ENCODE assay signal across 13 cellular contexts in the genomic region with DNA sequence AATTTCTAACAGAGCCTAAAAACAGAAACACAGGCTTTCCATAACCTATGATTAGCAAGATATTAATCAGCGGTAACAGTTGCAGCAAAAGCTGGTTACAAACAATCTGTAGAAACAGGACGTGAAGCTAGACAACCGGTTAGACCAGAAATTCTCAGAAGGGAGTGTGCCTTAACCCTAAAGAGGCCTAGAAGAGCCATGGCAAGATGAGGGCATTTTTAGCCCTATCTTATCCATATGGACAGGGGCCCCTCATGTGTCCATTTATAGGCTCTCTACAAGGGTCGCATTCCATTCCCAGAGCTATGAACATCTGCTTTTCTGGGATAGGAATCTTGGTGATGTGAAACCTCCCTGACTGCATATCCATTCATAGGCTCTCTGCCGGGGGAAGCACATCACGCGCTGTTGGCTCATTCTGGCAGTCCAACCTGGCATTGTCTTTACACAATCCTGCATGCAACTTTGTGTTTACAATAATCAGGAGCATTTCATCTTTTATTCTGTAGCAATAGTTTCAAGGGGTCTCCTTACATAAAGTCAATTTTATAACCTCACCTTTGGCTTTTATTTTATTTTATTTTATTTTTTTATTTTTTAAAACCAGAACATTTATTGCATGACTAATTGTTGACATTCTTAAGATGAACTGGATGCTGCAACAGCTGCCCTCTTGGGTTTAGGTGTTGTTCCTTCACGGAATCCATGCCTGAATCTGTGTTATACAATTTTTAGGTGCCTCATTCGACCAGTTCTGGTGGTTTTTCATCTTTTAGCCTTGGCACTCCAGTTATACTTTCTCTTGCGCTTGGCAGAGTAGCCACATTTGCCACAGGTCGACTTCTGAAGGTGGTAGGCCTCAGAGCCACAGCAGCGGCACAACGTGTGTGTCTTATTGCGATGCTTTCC. TPM values are rescaled to one million over a fixed set of nuclear protein-coding genes. Genes with fewer than 3 reads are reported as not detected.
A peak's percentile ranks its signal among the peaks of the same experiment; 100 is the strongest.
DNase-seq lines count a peak whose midpoint lies in the region; TF ChIP-seq lines count a peak whose summit lies in the region.
"Not testable (repeated sequence)": the region's sequence is repeated elsewhere in the genome, so short reads cannot be mapped to it uniquely, and the experiment has no call there.
"Had no signal": no experiment of that assay in that cellular context is flagged by ENCODE, and none has a peak within 500 bp of the region (broad histone marks: within the 10 kb centered on the region; RNA-seq: fewer than 3 reads in every experiment).

No MANE protein-coding gene starts in this region.

- H3K9me3 Mint-ChIP-seq in Caco-2 (ENCODE audit: unreplicated experiment): not testable (repeated sequence)

- not testable (repeated sequence) for H3K27me3 Mint-ChIP-seq in Caco-2 (ENCODE audit: insufficient read depth, unreplicated experiment)

- not testable (repeated sequence) for H3K36me3 Mint-ChIP-seq in Caco-2 (ENCODE audit: insufficient read depth, unreplicated experiment)

- H3K4me3 ChIP-seq in Caco-2 (ENCODE audit: low read depth, low read length); cardiac muscle cell; parathyroid adenoma (ENCODE audit: low read depth, low read length); smooth muscle cell: not testable (repeated sequence)

- H3K9me3 ChIP-seq in Caco-2; cardiac muscle cell (ENCODE audit: low read depth); parathyroid adenoma (ENCODE audit: control insufficient read depth, low read length); smooth muscle cell (replicated peaks; ENCODE audit: low read depth): not testable (repeated sequence)

- TF ChIP-seq RAD21 in Ishikawa (IDR thresholded peaks at IDR 0.05; ENCODE audit: low read depth): not testable (repeated sequence)

- H3K36me3 ChIP-seq in Caco-2 (ENCODE audit: control insufficient read depth, insufficient read depth, low read length); cardiac muscle cell; parathyroid adenoma (ENCODE audit: control insufficient read depth, insufficient read depth, low read length); smooth muscle cell (ENCODE audit: low read depth): not testable (repeated sequence)

- H3K27me3 ChIP-seq in Caco-2 (replicated peaks; ENCODE audit: control insufficient read depth, insufficient read depth, low read length); cardiac muscle cell; parathyroid adenoma (ENCODE audit: control insufficient read depth, insufficient read depth, low read length); smooth muscle cell (ENCODE audit: low read depth): not testable (repeated sequence)

- DNase-seq in Caco-2 (peak; percentile 57 to 67), NCI-H510A treated with DMSO at 0.1 percent for 48 hours (lab: John Stamatoyannopoulos, UW) (peak; percentile 41), SIG-M5 treated with dmso at 0.1 percent for 504 hours (lab: John Stamatoyannopoulos, UW; ENCODE audit: unreplicated experiment) (peak; percentile 9)
- not testable (repeated sequence) for DNase-seq in epithelial cell of prostate (ENCODE audit: low read depth, low spot score); cardiac muscle cell (ENCODE audit: low read depth in 1 of 2, low spot score in 1 of 2); smooth muscle cell (lab: John Stamatoyannopoulos, UW; ENCODE audit: unreplicated experiment)

- H3K4me2 ChIP-seq in parathyroid adenoma (ENCODE audit: low read length): peak overlapping the region; percentile 8
- not testable (repeated sequence) for H3K4me2 ChIP-seq in smooth muscle cell

- H3K4me1 ChIP-seq in Caco-2: peaks cover 24% of the 10 kb centered on the region
- H3K4me1 ChIP-seq in cardiac muscle cell (ENCODE audit: low read depth): peaks cover 17% of the 10 kb centered on the region
- H3K4me1 ChIP-seq in parathyroid adenoma; smooth muscle cell (ENCODE audit: low read depth): not testable (repeated sequence)

- peak; percentile 58; the same call in 1 of the 2 replicates for TF ChIP-seq EP300 in Ishikawa (IDR thresholded peaks at IDR 0.05; ENCODE audit: borderline replicate concordance)

- H3K9ac ChIP-seq in parathyroid adenoma; smooth muscle cell (ENCODE audit: low read depth): not testable (repeated sequence)

- H3K4me1 Mint-ChIP-seq in Caco-2 (ENCODE audit: low read depth, unreplicated experiment): peaks cover 23% of the 10 kb centered on the region

- H3F3A ChIP-seq in smooth muscle cell (ENCODE audit: low read depth): not testable (repeated sequence)

- H3K27ac ChIP-seq in epithelial cell of prostate (peak overlapping the region; percentile 89), cardiac muscle cell (peak overlapping the region; percentile 88), parathyroid adenoma (peak overlapping the region; percentile 83), smooth muscle cell (ENCODE audit: low read depth) (peak overlapping the region; percentile 60)

- not testable (repeated sequence) for TF ChIP-seq CTCF in Caco-2 (IDR thresholded peaks at IDR 0.05; ENCODE audit: insufficient read depth in 1 of 2, low read depth in 1 of 2, low read length in 1 of 2, severe bottlenecking in 1 of 2, unreplicated experiment in 1 of 2); cardiac muscle cell (IDR thresholded peaks at IDR 0.05; ENCODE audit: low read depth, low read length); parathyroid adenoma (IDR thresholded peaks at IDR 0.05); smooth muscle cell (IDR thresholded peaks at IDR 0.05; ENCODE audit: borderline replicate concordance, insufficient read depth, poor library complexity, severe bottlenecking)

- POLR2A ChIA-PET in Caco-2 (lab: Charles Lee): not testable (repeated sequence)

- not testable (repeated sequence) for H3K79me2 ChIP-seq in parathyroid adenoma; smooth muscle cell (ENCODE audit: low read depth)

- CTCF ChIA-PET in Caco-2 (lab: Charles Lee): interaction anchor here (1.2 kb wide), 1 partner anchor 16 kb away, joined by 3 read pairs; no protein-coding TSS in a partner anchor

- peak overlapping the region; percentile 7 for H3K4me3 Mint-ChIP-seq in Caco-2 (ENCODE audit: unreplicated experiment)

- intact Hi-C loops in Caco-2 (cut with micrococcal nuclease; ENCODE audit: unreplicated experiment): loop anchor here (1.0 kb wide), 1 partner anchor 8 kb away; the partner anchor contains the start of gene ALDH3B2

- peak overlapping the region; percentile 33 for H3K27ac Mint-ChIP-seq in Caco-2 (ENCODE audit: unreplicated experiment)

- H2AFZ ChIP-seq in parathyroid adenoma; smooth muscle cell (ENCODE audit: low read depth): not testable (repeated sequence)

- not testable (repeated sequence) for BruUV-seq in Caco-2 (replicated peaks; lab: Mats Ljungman, UMichigan)

- WGBS in smooth muscle cell (ENCODE audit: low lambda C conversion rate): 73% methylated on average over 14 of the region's 14 CpGs

- H4K20me1 ChIP-seq in smooth muscle cell (ENCODE audit: low read depth): not testable (repeated sequence)

TF ChIP-seq in Ishikawa, 13 proteins besides CTCF, POLR2A, EP300 and RAD21:
- TF ChIP-seq NFIC (IDR thresholded peaks at IDR 0.05) (peak; percentile 32; the same call in 1 of the 2 replicates), FOXM1 (IDR thresholded peaks at IDR 0.05; ENCODE audit: borderline replicate concordance, low read depth) (peak; percentile 50; the same call in 1 of the 2 replicates), TEAD4 (IDR thresholded peaks at IDR 0.05) (0 out of 2 replicates have a peak, but pooled peaks have one; percentile 29), TCF12 (IDR thresholded peaks at IDR 0.05; ENCODE audit: low read depth) (peak; percentile 72), YY1 (IDR thresholded peaks at IDR 0.05; ENCODE audit: low read depth) (0 out of 2 replicates have a peak, but pooled peaks have one; percentile 19)
- TF ChIP-seq, protein P1, sequence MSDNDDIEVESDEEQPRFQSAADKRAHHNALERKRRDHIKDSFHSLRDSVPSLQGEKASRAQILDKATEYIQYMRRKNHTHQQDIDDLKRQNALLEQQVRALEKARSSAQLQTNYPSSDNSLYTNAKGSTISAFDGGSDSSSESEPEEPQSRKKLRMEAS (IDR thresholded peaks at IDR 0.05): peak; percentile 33; the same call in 1 of the 2 replicates
TF ChIP-seq in Ishikawa: peak in this region for 6; not testable (repeated sequence) for 7.

RNA-seq across cellular contexts. Expression of gene ALDH3B2, which starts 8.0 kb away (rescaled TPM):
- total RNA-seq in Caco-2 (2022) (0.26 and 0.54 TPM in 2 replicates), cardiac muscle cell (0.21 TPM in 1 of 2 replicates, not detected in the other), smooth muscle cell (2.6 and 5.0 TPM in 2 replicates)
- polyA plus RNA-seq in cardiac muscle cell (not detected in 2 replicates), smooth muscle cell (0.77 and 3.1 TPM in 2 replicates)
- total RNA-seq: IMR-90, MCF 10A, NCI-H460, Right ventricle myocardium inferior had no signal
- polyA plus RNA-seq: CD14-positive monocyte, IMR-90 had no signal

RNA-seq across cellular contexts. Expression of gene ACY3, which starts 31.9 kb away (rescaled TPM):
- total RNA-seq in Caco-2 (2022) (2.4 and 4.2 TPM in 2 replicates), cardiac muscle cell (not detected in 2 replicates), smooth muscle cell (not detected in 2 replicates)
- polyA plus RNA-seq in cardiac muscle cell (not detected in 2 replicates), smooth muscle cell (not detected in 2 replicates)
- total RNA-seq: IMR-90, MCF 10A, NCI-H460, Right ventricle myocardium inferior had no signal
- polyA plus RNA-seq: IMR-90 had no signal

RNA-seq across cellular contexts. Expression of gene TBX10, which starts 42.8 kb away (rescaled TPM):
- total RNA-seq in Caco-2 (2022) (not detected in 2 replicates), cardiac muscle cell (not detected in 2 replicates), smooth muscle cell (not detected in 2 replicates)
- polyA plus RNA-seq in cardiac muscle cell (1.1 and 1.2 TPM in 2 replicates), smooth muscle cell (not detected in 2 replicates)
- total RNA-seq: IMR-90, MCF 10A, NCI-H460 had no signal
- polyA plus RNA-seq: CD14-positive monocyte, IMR-90 had no signal

RNA-seq across cellular contexts. Expression of gene NUDT8, which starts 52.6 kb away (rescaled TPM):
- total RNA-seq in Caco-2 (2022) (15.0 and 18.1 TPM in 2 replicates), cardiac muscle cell (6.9 and 24.3 TPM in 2 replicates), smooth muscle cell (0.67 and 9.2 TPM in 2 replicates)
- polyA plus RNA-seq in cardiac muscle cell (17.3 and 18.7 TPM in 2 replicates), smooth muscle cell (15.6 and 17.6 TPM in 2 replicates)
